In genomic region chr17:19270347-19270950, GRCh38 we compare ENCODE assay signal across 11 cellular contexts. TPM values are rescaled to one million over a fixed set of nuclear protein-coding genes. Genes with fewer than 3 reads are reported as not detected.
DNase-seq lines count a peak whose midpoint lies in the region; ATAC-seq and TF ChIP-seq lines count a peak whose summit lies in the region.
"Had no signal": no experiment of that assay in that cellular context is flagged by ENCODE, and none has a peak within 500 bp of the region (broad histone marks: within the 10 kb centered on the region; RNA-seq: fewer than 3 reads in every experiment).

No MANE protein-coding gene starts in this region.

- intact Hi-C loops in left ventricle myocardium inferior (cut with micrococcal nuclease) = no loop called here

- no peaks in the 10 kb centered on the region for H3K9me3 Mint-ChIP-seq in stimulated activated memory B cell treated with anti-CD40 and anti-IgM and Interleukin-4, amounts not matched to agents 10 μg/mL and 1 μg/mL and 100 μg/mL, for 72 hours

- no peaks in the 10 kb centered on the region for H3K9me3 ChIP-seq in left ventricle myocardium inferior (replicated peaks)

- peak overlapping the region; percentile 87 for H3K27ac ChIP-seq in VCaP
- peak overlapping the region; percentile 85 for H3K27ac ChIP-seq in left ventricle myocardium inferior (replicated peaks)

- DNase-seq in left ventricle myocardium inferior (no peak), cerebellar nuclear complex (lab: John Stamatoyannopoulos, UW) (no peak), GM13976 (ENCODE audit: low spot score) (no peak), SIG-M5 (lab: John Stamatoyannopoulos, UW) (no peak)
- no peak for DNase-seq in stimulated activated CD4-positive, alpha-beta T cell treated with anti-CD3 and anti-CD28 coated beads, Interleukin-4, amount 100 ng/mL, for 24 hours
- DNase-seq: anterior cingulate cortex; Calu3; stimulated activated CD4-positive, alpha-beta T cell treated with anti-CD3 and anti-CD28 coated beads, Interleukin-4, amount 100 ng/mL, for 4 hours had no signal

- no peaks in the 10 kb centered on the region for H3K27me3 ChIP-seq in left ventricle myocardium inferior (ENCODE audit: low read depth)

- peaks cover 9% of the 10 kb centered on the region for H3K36me3 ChIP-seq in left ventricle myocardium inferior

- ATAC-seq in GM21825 (IDR thresholded peaks at IDR 0.05; ENCODE audit: unreplicated experiment) = peak; percentile 10
- ATAC-seq in stimulated activated memory B cell treated with anti-CD40 and anti-IgM and Interleukin-4, amounts not matched to agents 10 μg/mL and 1 μg/mL and 100 μg/mL, for 72 hours = no peak

- peaks cover 97% of the 10 kb centered on the region for H3K4me1 ChIP-seq in left ventricle myocardium inferior

- H3K4me1 Mint-ChIP-seq in stimulated activated memory B cell treated with anti-CD40 and anti-IgM and Interleukin-4, amounts not matched to agents 10 μg/mL and 1 μg/mL and 100 μg/mL, for 72 hours = peaks cover 41% of the 10 kb centered on the region

- no peak for TF ChIP-seq CTCF in VCaP (conservative IDR thresholded peaks at IDR 0.05)
- TF ChIP-seq CTCF in left ventricle myocardium inferior (IDR thresholded peaks at IDR 0.05; ENCODE audit: borderline replicate concordance) = peak; percentile 41
- no peak for TF ChIP-seq CTCF in GM13976 (IDR thresholded peaks at IDR 0.05; ENCODE audit: borderline replicate concordance, control extremely low read depth, extremely low read depth, insufficient read depth, missing control alignments)

- no peak overlapping the region for H3K4me3 Mint-ChIP-seq in stimulated activated memory B cell treated with anti-CD40 and anti-IgM and Interleukin-4, amounts not matched to agents 10 μg/mL and 1 μg/mL and 100 μg/mL, for 72 hours

- H3K27ac Mint-ChIP-seq in stimulated activated memory B cell treated with anti-CD40 and anti-IgM and Interleukin-4, amounts not matched to agents 10 μg/mL and 1 μg/mL and 100 μg/mL, for 72 hours = peak overlapping the region; percentile 9

- in situ Hi-C loops in GM13976 (cut with MboI; ENCODE audit: low sequenced_read_pairs, unreplicated experiment) = no loop called here

- no peaks in the 10 kb centered on the region for H3K27me3 Mint-ChIP-seq in stimulated activated memory B cell treated with anti-CD40 and anti-IgM and Interleukin-4, amounts not matched to agents 10 μg/mL and 1 μg/mL and 100 μg/mL, for 72 hours

- peak overlapping the region; percentile 19 for H3K4me3 ChIP-seq in left ventricle myocardium inferior

- H3K36me3 Mint-ChIP-seq in stimulated activated memory B cell treated with anti-CD40 and anti-IgM and Interleukin-4, amounts not matched to agents 10 μg/mL and 1 μg/mL and 100 μg/mL, for 72 hours = no peaks in the 10 kb centered on the region

RNA-seq across cellular contexts. Expression of gene EPN2, which starts 33.3 kb away (rescaled TPM):
- 71.7 TPM for total RNA-seq in left ventricle myocardium inferior
